28 cellular contexts compared by ENCODE assay signal in the genomic region with DNA sequence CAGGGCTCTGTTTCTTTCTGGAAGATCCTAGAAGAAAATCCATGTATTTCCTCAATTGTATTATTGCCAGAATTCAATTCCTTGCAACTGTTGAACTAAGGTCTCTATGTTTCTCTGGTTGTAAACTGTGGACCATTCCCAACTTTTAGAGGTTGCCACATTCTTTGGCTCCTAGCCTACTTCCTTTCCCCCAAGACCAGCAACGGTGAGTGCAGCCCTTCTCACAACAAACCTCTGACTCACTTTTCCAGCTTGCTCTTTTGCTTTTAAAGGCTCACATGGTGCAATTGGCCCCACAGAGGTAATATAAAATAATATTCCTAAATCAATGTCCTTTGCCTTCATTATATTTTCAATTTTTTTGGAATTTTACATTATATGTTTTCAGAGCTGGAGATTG.
DNase-seq lines count a peak whose midpoint lies in the region; ATAC-seq, FAIRE-seq and TF ChIP-seq lines count a peak whose summit lies in the region.
"Had no signal": no experiment of that assay in that cellular context is flagged by ENCODE, and none has a peak within 500 bp of the region (broad histone marks: within the 10 kb centered on the region; RNA-seq: fewer than 3 reads in every experiment).

No MANE protein-coding gene starts in this region.

- no peak for FAIRE-seq in astrocyte (lab: Jason Lieb, UNC)
- FAIRE-seq: G401.6, pancreas had no signal

- TF ChIP-seq CTCF in astrocyte (IDR thresholded peaks at IDR 0.05; ENCODE audit: insufficient read depth, low read depth, low read length) (no peak), smooth muscle cell (IDR thresholded peaks at IDR 0.05; ENCODE audit: borderline replicate concordance, insufficient read depth, poor library complexity, severe bottlenecking) (no peak), uterus (IDR thresholded peaks at IDR 0.05) (no peak)

- H3K4me3 ChIP-seq in astrocyte (ENCODE audit: insufficient read depth, low read depth, low read length) = no peak overlapping the region
- no peak overlapping the region for H3K4me3 ChIP-seq in smooth muscle cell
- no peak overlapping the region for H3K4me3 ChIP-seq in uterus
- H3K4me3 ChIP-seq: adrenal gland, pancreas, PC-9, right atrium auricular region, spleen, thyroid gland had no signal

- H3K36me3 ChIP-seq in astrocyte (ENCODE audit: insufficient read depth, low read length) = no peaks in the 10 kb centered on the region
- H3K36me3 ChIP-seq in smooth muscle cell (ENCODE audit: low read depth) = no peaks in the 10 kb centered on the region
- no peaks in the 10 kb centered on the region for H3K36me3 ChIP-seq in uterus
- H3K36me3 ChIP-seq: adrenal gland, pancreas, right atrium auricular region, spleen, thyroid gland had no signal

- peaks cover 8% of the 10 kb centered on the region for H3K4me1 Mint-ChIP-seq in astrocyte (ENCODE audit: low read depth, unreplicated experiment)
- H3K4me1 Mint-ChIP-seq in stimulated activated memory B cell treated with anti-CD40 and anti-IgM and Interleukin-4, amounts not matched to agents 10 μg/mL and 1 μg/mL and 100 μg/mL, for 72 hours = no peaks in the 10 kb centered on the region
- H3K4me1 Mint-ChIP-seq: activated CD4-positive, alpha-beta memory T cell treated with anti-CD3 and anti-CD28 coated beads, Interleukin-2, amount 10 ng/mL, durations not matched to agents 7 days and 5 days; activated naive CD4-positive, alpha-beta T cell treated with anti-CD3 and anti-CD28 coated beads, Interleukin-2, amount 10 ng/mL, durations not matched to agents 7 days and 5 days; IgD-negative memory B cell; neural crest cell had no signal

- H3K9me3 ChIP-seq in astrocyte (ENCODE audit: insufficient read depth, low read depth, low read length) (no peaks in the 10 kb centered on the region), smooth muscle cell (replicated peaks; ENCODE audit: low read depth) (no peaks in the 10 kb centered on the region), uterus (no peaks in the 10 kb centered on the region)
- H3K9me3 ChIP-seq: adrenal gland, pancreas, right atrium auricular region, thyroid gland had no signal

- H3K27ac ChIP-seq in astrocyte (ENCODE audit: low read depth, low read length) (no peak overlapping the region), smooth muscle cell (ENCODE audit: low read depth) (no peak overlapping the region), uterus (no peak overlapping the region)
- H3K27ac ChIP-seq: adrenal gland, C4-2B, pancreas, PC-9, right atrium auricular region, spleen, thyroid gland had no signal

- no peaks in the 10 kb centered on the region for H3K36me3 Mint-ChIP-seq in astrocyte (ENCODE audit: low read depth, unreplicated experiment)
- no peaks in the 10 kb centered on the region for H3K36me3 Mint-ChIP-seq in stimulated activated memory B cell treated with anti-CD40 and anti-IgM and Interleukin-4, amounts not matched to agents 10 μg/mL and 1 μg/mL and 100 μg/mL, for 72 hours
- H3K36me3 Mint-ChIP-seq: activated naive CD4-positive, alpha-beta T cell treated with anti-CD3 and anti-CD28 coated beads, Interleukin-2, amount 10 ng/mL, durations not matched to agents 7 days and 5 days; IgD-negative memory B cell had no signal

- no peak for TF ChIP-seq POLR2A in uterus (IDR thresholded peaks at IDR 0.05)

- intact Hi-C loops in uterus (cut with DNase I; ENCODE audit: low total_unique reads) = no loop called here

- no peak overlapping the region for H3K27ac Mint-ChIP-seq in astrocyte (ENCODE audit: unreplicated experiment)
- H3K27ac Mint-ChIP-seq in stimulated activated memory B cell treated with anti-CD40 and anti-IgM and Interleukin-4, amounts not matched to agents 10 μg/mL and 1 μg/mL and 100 μg/mL, for 72 hours = no peak overlapping the region
- H3K27ac Mint-ChIP-seq: activated CD4-positive, alpha-beta memory T cell treated with anti-CD3 and anti-CD28 coated beads, Interleukin-2, amount 10 ng/mL, durations not matched to agents 7 days and 5 days; activated naive CD4-positive, alpha-beta T cell treated with anti-CD3 and anti-CD28 coated beads, Interleukin-2, amount 10 ng/mL, durations not matched to agents 7 days and 5 days; IgD-negative memory B cell had no signal

- H3K27me3 Mint-ChIP-seq in astrocyte (ENCODE audit: low read depth, unreplicated experiment) = no peaks in the 10 kb centered on the region
- no peaks in the 10 kb centered on the region for H3K27me3 Mint-ChIP-seq in stimulated activated memory B cell treated with anti-CD40 and anti-IgM and Interleukin-4, amounts not matched to agents 10 μg/mL and 1 μg/mL and 100 μg/mL, for 72 hours
- H3K27me3 Mint-ChIP-seq: activated CD4-positive, alpha-beta memory T cell treated with anti-CD3 and anti-CD28 coated beads, Interleukin-2, amount 10 ng/mL, durations not matched to agents 7 days and 5 days; activated naive CD4-positive, alpha-beta T cell treated with anti-CD3 and anti-CD28 coated beads, Interleukin-2, amount 10 ng/mL, durations not matched to agents 7 days and 5 days; IgD-negative memory B cell had no signal

- H3K9me3 Mint-ChIP-seq in astrocyte (ENCODE audit: unreplicated experiment) = no peaks in the 10 kb centered on the region
- peaks cover 3% of the 10 kb centered on the region for H3K9me3 Mint-ChIP-seq in stimulated activated memory B cell treated with anti-CD40 and anti-IgM and Interleukin-4, amounts not matched to agents 10 μg/mL and 1 μg/mL and 100 μg/mL, for 72 hours

- no peak overlapping the region for H3K4me3 Mint-ChIP-seq in astrocyte (ENCODE audit: unreplicated experiment)
- no peak overlapping the region for H3K4me3 Mint-ChIP-seq in stimulated activated memory B cell treated with anti-CD40 and anti-IgM and Interleukin-4, amounts not matched to agents 10 μg/mL and 1 μg/mL and 100 μg/mL, for 72 hours
- H3K4me3 Mint-ChIP-seq: activated CD4-positive, alpha-beta memory T cell treated with anti-CD3 and anti-CD28 coated beads, Interleukin-2, amount 10 ng/mL, durations not matched to agents 7 days and 5 days; activated naive CD4-positive, alpha-beta T cell treated with anti-CD3 and anti-CD28 coated beads, Interleukin-2, amount 10 ng/mL, durations not matched to agents 7 days and 5 days; IgD-negative memory B cell; neural crest cell had no signal

- no peak overlapping the region for H3K4me2 ChIP-seq in astrocyte (ENCODE audit: low read length)
- no peak overlapping the region for H3K4me2 ChIP-seq in smooth muscle cell
- H3K4me2 ChIP-seq: PC-9 had no signal

- ATAC-seq in stimulated activated memory B cell treated with anti-CD40 and anti-IgM and Interleukin-4, amounts not matched to agents 10 μg/mL and 1 μg/mL and 100 μg/mL, for 72 hours = no peak
- ATAC-seq: left ventricle myocardium superior, pancreas had no signal

- peak; percentile 63 for DNase-seq in HT1080 (ENCODE audit: low read depth)
- peak; percentile 55 for DNase-seq in astrocyte (ENCODE audit: low read depth)
- DNase-seq in glomerular visceral epithelial cell (ENCODE audit: extremely low spot score) = peak; percentile 31
- no peak for DNase-seq in smooth muscle cell (lab: John Stamatoyannopoulos, UW; ENCODE audit: unreplicated experiment)
- DNase-seq in activated CD8-positive, alpha-beta memory T cell treated with anti-CD3 and anti-CD28 coated beads for 24 hours = no peak
- DNase-seq in uterus = no peak
- DNase-seq: activated CD4-positive, alpha-beta memory T cell treated with anti-CD3 and anti-CD28 coated beads, Interleukin-2, amount 10 ng/mL, durations not matched to agents 7 days and 5 days; activated CD8-positive, alpha-beta memory T cell treated with anti-CD3 and anti-CD28 coated beads, Interleukin-2, amount 50 U/mL, for 48 hours; activated naive CD4-positive, alpha-beta T cell treated with anti-CD3 and anti-CD28 coated beads, Interleukin-2, amount 10 ng/mL, durations not matched to agents 7 days and 5 days; adrenal gland; COR-L47; glutamatergic neuron; H7; left ventricle myocardium superior; NCI-H1105 treated with DMSO at 0.1 percent for 48 hours; NCI-H1930; NCI-H524; pancreas; PC-9; Right ventricle myocardium superior; spleen; thyroid gland had no signal

- H2AFZ ChIP-seq in astrocyte (ENCODE audit: low read depth, low read length) (no peak overlapping the region), smooth muscle cell (ENCODE audit: low read depth) (peak overlapping the region; percentile 29)
- H2AFZ ChIP-seq: PC-9 had no signal

- no peaks in the 10 kb centered on the region for H3K4me1 ChIP-seq in astrocyte (ENCODE audit: insufficient read depth, low read length)
- no peaks in the 10 kb centered on the region for H3K4me1 ChIP-seq in smooth muscle cell (ENCODE audit: low read depth)
- no peaks in the 10 kb centered on the region for H3K4me1 ChIP-seq in uterus
- H3K4me1 ChIP-seq: adrenal gland, pancreas, right atrium auricular region, spleen, thyroid gland had no signal

- H3K9ac ChIP-seq in astrocyte (ENCODE audit: low read length) = no peak overlapping the region
- no peak overlapping the region for H3K9ac ChIP-seq in smooth muscle cell (ENCODE audit: low read depth)

- no peaks in the 10 kb centered on the region for H3F3A ChIP-seq in smooth muscle cell (ENCODE audit: low read depth)

- 36% methylated on average over 1 of the region's 1 CpG for WGBS in smooth muscle cell (ENCODE audit: low lambda C conversion rate)

- H3K79me2 ChIP-seq in astrocyte (ENCODE audit: insufficient read depth, low read length) (no peaks in the 10 kb centered on the region), smooth muscle cell (ENCODE audit: low read depth) (no peaks in the 10 kb centered on the region)

- H4K20me1 ChIP-seq in astrocyte (ENCODE audit: insufficient read depth, low read length) (no peaks in the 10 kb centered on the region), smooth muscle cell (ENCODE audit: low read depth) (no peaks in the 10 kb centered on the region)

- no peaks in the 10 kb centered on the region for H3K27me3 ChIP-seq in astrocyte (ENCODE audit: insufficient read depth, low read length)
- H3K27me3 ChIP-seq in smooth muscle cell (ENCODE audit: low read depth) = no peaks in the 10 kb centered on the region
- no peaks in the 10 kb centered on the region for H3K27me3 ChIP-seq in uterus
- H3K27me3 ChIP-seq: adrenal gland, pancreas, right atrium auricular region, spleen, thyroid gland had no signal

Comparison
In these comparisons a context has a peak if more than half of its experiments do, and no peak if none do; other contexts are left out.
1. DNase-seq: peak in HT1080 (single experiment), astrocyte (single experiment) and glomerular visceral epithelial cell (single experiment); none in smooth muscle cell (single experiment), activated CD8-positive, alpha-beta memory T cell treated with anti-CD3 and anti-CD28 coated beads for 24 hours (single experiment) and uterus (0 of 2).